ENCODE assay signal across 8 cellular contexts in the genomic region with DNA sequence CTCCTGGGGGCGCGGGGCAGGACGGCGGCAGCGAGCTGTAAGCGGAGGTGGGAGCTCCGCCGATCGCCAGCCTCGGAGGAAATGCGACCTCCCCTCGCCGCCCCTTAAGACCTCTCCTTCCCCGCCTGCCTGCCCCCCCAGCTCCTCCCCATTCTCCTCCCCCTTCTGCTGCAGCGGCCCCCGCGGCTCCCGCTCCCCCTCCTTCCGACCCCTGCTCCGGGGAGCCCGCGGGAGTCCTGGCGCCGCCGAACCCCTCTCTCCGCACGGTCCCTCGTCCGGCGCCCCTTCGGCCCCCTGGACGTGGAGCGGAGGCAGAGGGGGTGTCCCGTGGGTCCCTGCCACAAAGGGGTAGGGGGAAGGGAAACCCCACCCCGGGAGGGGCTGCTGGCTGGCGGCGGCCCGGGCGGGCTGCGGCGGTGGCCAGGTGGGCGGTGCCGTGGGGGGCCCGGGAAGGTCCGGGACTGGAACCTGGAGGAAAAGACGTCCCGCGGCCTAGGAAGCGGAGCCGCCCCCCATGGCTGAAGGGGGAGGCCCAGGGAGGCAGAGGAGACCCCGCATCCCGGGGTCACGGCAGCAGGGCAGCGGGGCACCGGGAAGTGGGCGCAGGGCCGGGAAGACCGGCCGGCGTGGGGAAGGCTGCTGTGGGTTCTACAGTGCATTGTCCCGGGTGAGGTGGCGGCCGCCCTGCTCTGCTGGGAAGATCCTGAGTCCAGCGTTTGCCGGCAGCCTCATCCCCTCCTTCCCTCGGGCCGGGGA. TPM values are rescaled to one million over a fixed set of nuclear protein-coding genes. Genes with fewer than 3 reads are reported as not detected.
DNase-seq lines count a peak whose midpoint lies in the region; ATAC-seq, FAIRE-seq and TF ChIP-seq lines count a peak whose summit lies in the region.

A gene with protein sequence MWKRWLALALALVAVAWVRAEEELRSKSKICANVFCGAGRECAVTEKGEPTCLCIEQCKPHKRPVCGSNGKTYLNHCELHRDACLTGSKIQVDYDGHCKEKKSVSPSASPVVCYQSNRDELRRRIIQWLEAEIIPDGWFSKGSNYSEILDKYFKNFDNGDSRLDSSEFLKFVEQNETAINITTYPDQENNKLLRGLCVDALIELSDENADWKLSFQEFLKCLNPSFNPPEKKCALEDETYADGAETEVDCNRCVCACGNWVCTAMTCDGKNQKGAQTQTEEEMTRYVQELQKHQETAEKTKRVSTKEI (minus strand): TSS at position 79 of the 756 bp plus-strand sequence. CDS start 246 bp downstream, outside the sequence.

- peaks cover 0 to 17% (median 7%) of the 10 kb centered on the region in 11 experiments; a peak in 14 of 22 replicates for H3K27me3 ChIP-seq in BLaER1 treated with 17β-estradiol and CSF1 and Interleukin-3, amounts not matched to agents 10 nM and 100 nM
- H3K27me3 ChIP-seq in IMR-90 (ENCODE audit: control insufficient read depth, insufficient read depth, low read length) (no peaks in the 10 kb centered on the region), bronchial epithelial cell (ENCODE audit: control insufficient read depth, insufficient read depth, low read length) (no peaks in the 10 kb centered on the region)

- H4K91ac ChIP-seq in IMR-90 (ENCODE audit: insufficient read depth, low read depth, low read length), result peak within 1 kb of the TSS; percentile 91

- H2BK120ac ChIP-seq in IMR-90 (ENCODE audit: low read depth, low read length), result peak within 1 kb of the TSS; percentile 82

- peak within 1 kb of the TSS; percentile 96 for H2AK5ac ChIP-seq in IMR-90 (ENCODE audit: low read depth, low read length)

- no peak for FAIRE-seq in bronchial epithelial cell (lab: Jason Lieb, UNC)

- H3K4me2 ChIP-seq in BLaER1 treated with 17β-estradiol and CSF1 and Interleukin-3, amounts not matched to agents 10 nM and 100 nM, result peak within 1 kb of the TSS; percentile 75 to 94 (median 89)
- H3K4me2 ChIP-seq in IMR-90 (ENCODE audit: low read depth, low read length), result peak within 1 kb of the TSS; percentile 95

- peak within 1 kb of the TSS; percentile 97 for H2AFZ ChIP-seq in IMR-90 (replicated peaks; ENCODE audit: low read length, poor library complexity)

- TF ChIP-seq CTCF in IMR-90 (conservative IDR thresholded peaks at IDR 0.05; ENCODE audit: low read depth, low read length) (no peak), bronchial epithelial cell (IDR thresholded peaks at IDR 0.05; ENCODE audit: insufficient read depth, low read length, severe bottlenecking) (no peak)

- peak within 1 kb of the TSS; percentile 95 for H3K56ac ChIP-seq in IMR-90 (ENCODE audit: extremely low read depth, insufficient read depth, low read length)

- peak within 1 kb of the TSS; percentile 94 for H3K18ac ChIP-seq in IMR-90 (ENCODE audit: low read depth, low read length)

- H3K4ac ChIP-seq in IMR-90 (ENCODE audit: low read depth, low read length), result peak within 1 kb of the TSS; percentile 85

- intact Hi-C loops in IMR-90 (cut with micrococcal nuclease), result loop anchor here (1.0 to 2.0 kb wide), 3 partner anchors 20 to 56 kb away; no protein-coding TSS in a partner anchor

- peaks cover 19% of the 10 kb centered on the region for H3K9me1 ChIP-seq in IMR-90 (ENCODE audit: insufficient read depth, low read length)

- POLR2A ChIA-PET in IMR-90 (lab: Charles Lee; ENCODE audit: unreplicated experiment), result interaction anchor here (0.5 to 1.4 kb wide), 6 partner anchors 12 to 911 kb away, joined by 3 to 6 read pairs (median 4); no protein-coding TSS in a partner anchor

- H3K4me3 ChIP-seq in BLaER1 treated with 17β-estradiol and CSF1 and Interleukin-3, amounts not matched to agents 10 nM and 100 nM, result peak within 1 kb of the TSS; percentile 74 to 91 (median 80)
- H3K4me3 ChIP-seq in IMR-90 (ENCODE audit: insufficient read depth, low read depth, low read length) (peak within 1 kb of the TSS; percentile 94), bronchial epithelial cell (ENCODE audit: low read depth, low read length) (peak within 1 kb of the TSS; percentile 84), skeletal muscle cell (ENCODE audit: low read depth, low read length) (peak within 1 kb of the TSS; percentile 90)

- H3K14ac ChIP-seq in IMR-90 (replicated peaks; ENCODE audit: low read depth, low read length), result peak within 1 kb of the TSS; percentile 66

- H3K23ac ChIP-seq in IMR-90 (ENCODE audit: low read depth, low read length), result peak within 1 kb of the TSS; percentile 94

- H2BK20ac ChIP-seq in IMR-90 (ENCODE audit: low read depth, low read length), result peak within 1 kb of the TSS; percentile 27; the same call in 1 of the 2 replicates

- peak; percentile 93 for TF ChIP-seq POLR2A in IMR-90 (IDR thresholded peaks at IDR 0.05; ENCODE audit: low read depth, low read length)

- peak within 1 kb of the TSS; percentile 90; the same call in 2 of the 3 replicates for H2BK15ac ChIP-seq in IMR-90 (ENCODE audit: low read depth, low read length)

- BruUV-seq in IMR-90 (replicated peaks; lab: Mats Ljungman, UMichigan), result no TSS peak

- peaks cover 5 to 30% of the 10 kb centered on the region in 2 experiments; a peak in 2 of 4 replicates for H3K79me1 ChIP-seq in IMR-90 (ENCODE audit: low read depth in 1 of 2, low read length in 2 of 2)

- H4K5ac ChIP-seq in IMR-90 (ENCODE audit: low read depth, low read length), result peak within 1 kb of the TSS; percentile 83

- peak within 1 kb of the TSS in 10 of 11 experiments; percentile 36 to 75 (median 70); a peak in 20 of 22 replicates for H3K27ac ChIP-seq in BLaER1 treated with 17β-estradiol and CSF1 and Interleukin-3, amounts not matched to agents 10 nM and 100 nM
- peak within 1 kb of the TSS; percentile 98 for H3K27ac ChIP-seq in IMR-90 (ENCODE audit: insufficient read depth, low read length)

- no peaks in the 10 kb centered on the region; a peak in 1 of 22 replicates for H3K36me3 ChIP-seq in BLaER1 treated with 17β-estradiol and CSF1 and Interleukin-3, amounts not matched to agents 10 nM and 100 nM
- H3K36me3 ChIP-seq in IMR-90 (ENCODE audit: control insufficient read depth, insufficient read depth, low read length) (peaks cover 17% of the 10 kb centered on the region), bronchial epithelial cell (ENCODE audit: control insufficient read depth, insufficient read depth, low read length) (no peaks in the 10 kb centered on the region)

- DNase-seq in IMR-90, result peak; percentile 70
- DNase-seq in bronchial epithelial cell (ENCODE audit: low read depth), result no peak
- DNase-seq in iPS-NIHi7 (ENCODE audit: extremely low spot score), result peak; percentile 79
- no peak for DNase-seq in skeletal muscle cell (ENCODE audit: low read depth)
- DNase-seq in pons (ENCODE audit: low spot score), result no peak
- no peak for DNase-seq in NCI-H446 treated with DMSO at 0.1 percent for 48 hours (lab: John Stamatoyannopoulos, UW)

- peaks cover 11 to 23% (median 16%) of the 10 kb centered on the region in 10 experiments for H3K4me1 ChIP-seq in BLaER1 treated with 17β-estradiol and CSF1 and Interleukin-3, amounts not matched to agents 10 nM and 100 nM
- peaks cover 15% of the 10 kb centered on the region for H3K4me1 ChIP-seq in IMR-90 (ENCODE audit: control insufficient read depth, insufficient read depth, low read length)

- peak within 1 kb of the TSS; percentile 63 to 90 for H4K8ac ChIP-seq in IMR-90 (ENCODE audit: low read depth in 2 of 2, low read length in 2 of 2)

- H3K9ac ChIP-seq in BLaER1 treated with 17β-estradiol and CSF1 and Interleukin-3, amounts not matched to agents 10 nM and 100 nM, result peak within 1 kb of the TSS; percentile 75 to 88 (median 81)
- peak within 1 kb of the TSS; percentile 98 for H3K9ac ChIP-seq in IMR-90 (ENCODE audit: low read depth, low read length)

- H4K20me1 ChIP-seq in BLaER1 treated with 17β-estradiol and CSF1 and Interleukin-3, amounts not matched to agents 10 nM and 100 nM, result peaks cover 0 to 19% (median 0%) of the 10 kb centered on the region in 11 experiments; a peak in 2 of 22 replicates
- peaks cover 33% of the 10 kb centered on the region for H4K20me1 ChIP-seq in IMR-90 (ENCODE audit: insufficient read depth, low read length)

- TF ChIP-seq RAD21 in IMR-90 (IDR thresholded peaks at IDR 0.05; ENCODE audit: low read length), result no peak

- peaks cover 0 to 5% (median 0%) of the 10 kb centered on the region in 11 experiments; a peak in 2 of 22 replicates for H3K9me3 ChIP-seq in BLaER1 treated with 17β-estradiol and CSF1 and Interleukin-3, amounts not matched to agents 10 nM and 100 nM (replicated peaks in 1 of 11)
- H3K9me3 ChIP-seq in IMR-90 (ENCODE audit: control insufficient read depth, insufficient read depth, low read length), result no peaks in the 10 kb centered on the region

- dilution Hi-C loops in IMR-90 (cut with HindIII; ENCODE audit: low sequenced_read_pairs, unreplicated experiment), result no loop called here

- CTCF ChIA-PET in IMR-90 (lab: Yijun Ruan, JAX), result no interaction called here

- peak within 1 kb of the TSS; percentile 98 for H2BK5ac ChIP-seq in IMR-90 (ENCODE audit: low read depth, low read length, poor library complexity, severe bottlenecking)

- peak within 1 kb of the TSS; percentile 95 for H2AK9ac ChIP-seq in IMR-90 (replicated peaks; ENCODE audit: low read depth, low read length, poor library complexity)

- in situ Hi-C loops in IMR-90 (cut with MboI; ENCODE audit: low sequenced_read_pairs), result no loop called here

- ATAC-seq in IMR-90 (ENCODE audit: low read depth) (peak; percentile 76), HG03469 (IDR thresholded peaks at IDR 0.05; ENCODE audit: unreplicated experiment) (no peak)

- 10% methylated on average over 13 of the region's 67 CpGs; no CpG with 5 or more reads in 1 of the 2 experiments for WGBS in IMR-90 (ENCODE audit: extremely low coverage in 2 of 2, insufficient read length in 1 of 2), 2 experiments

TF ChIP-seq in IMR-90, 13 proteins besides CTCF, POLR2A, EP300 and RAD21 (continues in another document):
- peak; percentile 82; the same call in 1 of the 2 replicates for TF ChIP-seq MAZ (IDR thresholded peaks at IDR 0.05; ENCODE audit: borderline replicate concordance, low read depth, low read length)
- peak; percentile 90; the same call in 1 of the 2 replicates for TF ChIP-seq CHD1 (IDR thresholded peaks at IDR 0.05; ENCODE audit: low read depth, low read length)
- TF ChIP-seq RCOR1 (IDR thresholded peaks at IDR 0.05; ENCODE audit: insufficient replicate concordance, low read length), result no peak
- TF ChIP-seq FOS (IDR thresholded peaks at IDR 0.05; ENCODE audit: low read depth, low read length), result no peak
- TF ChIP-seq SMC3 (IDR thresholded peaks at IDR 0.05; ENCODE audit: low read depth, low read length), result 0 out of 2 replicates have a peak, but pooled peaks have one; percentile 1
- no peak for TF ChIP-seq NFE2L2 (IDR thresholded peaks at IDR 0.05; ENCODE audit: low read depth, low read length)
- no peak for TF ChIP-seq MAFK (IDR thresholded peaks at IDR 0.05; ENCODE audit: low read depth, low read length)
- TF ChIP-seq MXI1 (IDR thresholded peaks at IDR 0.05; ENCODE audit: borderline replicate concordance, low read depth, low read length), result 0 out of 2 replicates have a peak, but pooled peaks have one; percentile 7

RNA-seq across cellular contexts. Expression of the gene that starts here (rescaled TPM):
- 1,097 and 1,642 TPM in 2 replicates for total RNA-seq in IMR-90 (2012; rRNA removed)
- 864 and 916 TPM in 2 replicates for polyA plus RNA-seq in IMR-90 (2012; rRNA removed)
- polyA plus RNA-seq in IMR-90 (2012; cell fraction: cytosol; rRNA removed), result 367 and 446 TPM in 2 replicates
- polyA plus RNA-seq in IMR-90 (2012; cell fraction: nucleus; rRNA removed; ENCODE audit: low replicate concordance), result 302 and 555 TPM in 2 replicates
- total RNA-seq in bronchial epithelial cell, result 45.3 and 45.6 TPM in 2 replicates

Comparison
In these comparisons a context has a peak if more than half of its experiments do, and no peak if none do; other contexts are left out.
1. RNA of the gene that starts here (total RNA-seq): 1,097 to 1,642 TPM in IMR-90; 45.3 to 45.6 TPM in bronchial epithelial cell; every median in the first group is over 10 times any median in the second.
2. DNase-seq: peak in IMR-90 (single experiment) and iPS-NIHi7 (single experiment); none in bronchial epithelial cell (single experiment), skeletal muscle cell (single experiment), pons (single experiment) and NCI-H446 treated with DMSO at 0.1 percent for 48 hours (single experiment).
3. Peak in every context shown above with its lines, with median percentiles within 50 percentile points of each other: H3K4me3 ChIP-seq.